Comparison of ENCODE assay signal across 11 cellular contexts in the genomic region with DNA sequence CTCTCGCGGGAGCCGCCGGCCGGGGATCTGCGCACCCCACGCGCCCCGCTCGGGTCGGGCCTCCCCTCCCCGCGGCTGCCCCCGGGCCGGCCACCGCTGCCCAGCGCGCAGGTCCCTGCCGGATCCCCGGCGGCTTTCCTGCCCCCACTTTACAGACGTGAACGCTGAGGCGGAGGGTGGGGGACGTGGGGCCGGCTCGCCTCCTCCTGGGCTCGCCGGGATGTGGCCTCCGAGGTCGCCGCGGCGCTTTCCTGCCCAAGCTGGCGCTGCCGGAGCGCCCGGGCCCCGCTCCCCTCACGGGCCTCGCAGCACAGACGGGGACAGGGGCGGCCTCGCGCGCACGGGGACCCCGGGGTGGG. TPM values are rescaled to one million over a fixed set of nuclear protein-coding genes. Genes with fewer than 3 reads are reported as not detected.
DNase-seq lines count a peak whose midpoint lies in the region; ATAC-seq, FAIRE-seq and TF ChIP-seq lines count a peak whose summit lies in the region.
"Had no signal": no experiment of that assay in that cellular context is flagged by ENCODE, and none has a peak within 500 bp of the region (broad histone marks: within the 10 kb centered on the region; RNA-seq: fewer than 3 reads in every experiment).

No MANE protein-coding gene starts in this region.

- H3K9me3 Mint-ChIP-seq in activated CD8-positive, alpha-beta memory T cell treated with anti-CD3 and anti-CD28 coated beads, Interleukin-2, amount 10 ng/mL, durations not matched to agents 7 days and 5 days (ENCODE audit: low read depth): no peaks in the 10 kb centered on the region
- no peaks in the 10 kb centered on the region for H3K9me3 Mint-ChIP-seq in nephron progenitor cell
- H3K9me3 Mint-ChIP-seq: stimulated activated naive CD8-positive, alpha-beta T cell treated with anti-CD3 and anti-CD28 coated beads, Interleukin-15, Interleukin-2, amounts not matched to agents 100 ng/mL and 50 ng/mL, for 24 hours had no signal

- TF ChIP-seq RAD21 in HepG2 (CRISPR knock-in tag; IDR thresholded peaks at IDR 0.05): no peak; the same call in 1 of the 2 replicates

- TF ChIP-seq EP300 in HepG2 (IDR thresholded peaks at IDR 0.05; ENCODE audit: low read depth in 2 of 2, low read length in 2 of 2) (no peak), HepG2 (CRISPR knock-in tag; IDR thresholded peaks at IDR 0.05; ENCODE audit: borderline replicate concordance) (no peak)

- H3K4me1 Mint-ChIP-seq in activated CD8-positive, alpha-beta memory T cell treated with anti-CD3 and anti-CD28 coated beads, Interleukin-2, amount 10 ng/mL, durations not matched to agents 7 days and 5 days: no peaks in the 10 kb centered on the region
- H3K4me1 Mint-ChIP-seq in nephron progenitor cell: peaks cover 60% of the 10 kb centered on the region

- no peaks in the 10 kb centered on the region for H3K36me3 Mint-ChIP-seq in activated CD8-positive, alpha-beta memory T cell treated with anti-CD3 and anti-CD28 coated beads, Interleukin-2, amount 10 ng/mL, durations not matched to agents 7 days and 5 days
- no peaks in the 10 kb centered on the region for H3K36me3 Mint-ChIP-seq in nephron progenitor cell (ENCODE audit: low read depth)

- H3K27ac ChIP-seq in colonic mucosa: no peak overlapping the region
- peak overlapping the region; percentile 26 for H3K27ac ChIP-seq in HepG2 (ENCODE audit: extremely low read length, insufficient read depth, low read length)
- no peak overlapping the region for H3K27ac ChIP-seq in thymus (ENCODE audit: low read depth)

- no peak for DNase-seq in activated CD8-positive, alpha-beta memory T cell treated with anti-CD3 and anti-CD28 coated beads, Interleukin-2, amount 10 ng/mL, durations not matched to agents 7 days and 5 days
- DNase-seq in activated CD8-positive, alpha-beta memory T cell treated with anti-CD3 and anti-CD28 coated beads, Interleukin-2, amount 50 U/mL, for 48 hours: no peak
- DNase-seq in colonic mucosa (peak; percentile 40), HepG2 (ENCODE audit: low spot score) (no peak), nephron progenitor cell (no peak), epidermal melanocyte (ENCODE audit: insufficient read length, low spot score) (no peak)
- DNase-seq: AML-193, NCI-H187 treated with DMSO at 0.1 percent for 48 hours had no signal

- POLR2A ChIA-PET in HepG2 (lab: Yijun Ruan, JAX): interaction anchor here (0.6 to 3.1 kb wide), 14 partner anchors 13 to 542 kb away, joined by 3 to 18 read pairs (median 4); partner anchors contain the start of genes RILP and RTN4RL1

- H3K4me2 ChIP-seq in HepG2 (ENCODE audit: low read depth, low read length): peak overlapping the region; percentile 77

- FAIRE-seq in HepG2 (lab: Jason Lieb, UNC): no peak

- intact Hi-C loops in colonic mucosa (cut with DNase I): no loop called here
- intact Hi-C loops in HepG2 (cut with micrococcal nuclease; ENCODE audit: unreplicated experiment): no loop called here

- CTCF ChIA-PET in activated CD8-positive, alpha-beta memory T cell treated with anti-CD3 and anti-CD28 coated beads, Interleukin-2, amount 10 ng/mL, durations not matched to agents 7 days and 5 days (lab: Charles Lee): no interaction called here
- CTCF ChIA-PET in HepG2 (lab: Yijun Ruan, JAX; ENCODE audit: low intra/inter-chr PET ratio, low total read pairs): no interaction called here

- no peak for TF ChIP-seq POLR2A in HepG2 (IDR thresholded peaks at IDR 0.05; ENCODE audit: insufficient read depth in 1 of 2, low read depth in 2 of 2, low read length in 2 of 2)

- H3K4me3 Mint-ChIP-seq in activated CD8-positive, alpha-beta memory T cell treated with anti-CD3 and anti-CD28 coated beads, Interleukin-2, amount 10 ng/mL, durations not matched to agents 7 days and 5 days: no peak overlapping the region
- no peak overlapping the region for H3K4me3 Mint-ChIP-seq in nephron progenitor cell
- H3K4me3 Mint-ChIP-seq: stimulated activated naive CD8-positive, alpha-beta T cell treated with anti-CD3 and anti-CD28 coated beads, Interleukin-15, Interleukin-2, amounts not matched to agents 100 ng/mL and 50 ng/mL, for 24 hours had no signal

- H3K9ac ChIP-seq in colonic mucosa (ENCODE audit: low read depth in 2 of 2, low read length in 2 of 2) (peak overlapping the region; percentile 12 to 73), HepG2 (ENCODE audit: insufficient read depth, low read depth, low read length) (peak overlapping the region; percentile 60)

- H3K27ac Mint-ChIP-seq in activated CD8-positive, alpha-beta memory T cell treated with anti-CD3 and anti-CD28 coated beads, Interleukin-2, amount 10 ng/mL, durations not matched to agents 7 days and 5 days: no peak overlapping the region
- no peak overlapping the region for H3K27ac Mint-ChIP-seq in nephron progenitor cell
- H3K27ac Mint-ChIP-seq: stimulated activated naive CD8-positive, alpha-beta T cell treated with anti-CD3 and anti-CD28 coated beads, Interleukin-15, Interleukin-2, amounts not matched to agents 100 ng/mL and 50 ng/mL, for 24 hours had no signal

- peaks cover 27% of the 10 kb centered on the region for H3K27me3 Mint-ChIP-seq in activated CD8-positive, alpha-beta memory T cell treated with anti-CD3 and anti-CD28 coated beads, Interleukin-2, amount 10 ng/mL, durations not matched to agents 7 days and 5 days
- H3K27me3 Mint-ChIP-seq in nephron progenitor cell (ENCODE audit: low read depth, poor library complexity): peaks cover 22% of the 10 kb centered on the region

- no TSS peak for BruUV-seq in HepG2 (replicated peaks; lab: Mats Ljungman, UMichigan)

- H3K9me3 ChIP-seq in colonic mucosa (no peaks in the 10 kb centered on the region), HepG2 (ENCODE audit: low read length) (no peaks in the 10 kb centered on the region), thymus (ENCODE audit: control insufficient read depth) (no peaks in the 10 kb centered on the region)

- no peaks in the 10 kb centered on the region for H4K20me1 ChIP-seq in HepG2 (ENCODE audit: insufficient read depth, low read length)

- no peak overlapping the region for H2AFZ ChIP-seq in HepG2 (ENCODE audit: low read length)

- H3K4me3 ChIP-seq in colonic mucosa: peak overlapping the region; percentile 41
- peak overlapping the region; percentile 38 to 66 (median 60); a peak in 5 of 6 replicates for H3K4me3 ChIP-seq in HepG2 (replicated peaks in 1 of 3; ENCODE audit: insufficient read depth in 1 of 3, low read depth in 2 of 3, low read length in 3 of 3)
- peak overlapping the region; percentile 26 for H3K4me3 ChIP-seq in thymus (ENCODE audit: low read length)

- H3K36me3 ChIP-seq in colonic mucosa (no peaks in the 10 kb centered on the region), HepG2 (replicated peaks in 1 of 2; ENCODE audit: control insufficient read depth in 1 of 2, insufficient read depth in 2 of 2, low read length in 2 of 2) (no peaks in the 10 kb centered on the region), thymus (ENCODE audit: control insufficient read depth, insufficient read depth) (no peaks in the 10 kb centered on the region)

- no peak for TF ChIP-seq CTCF in colonic mucosa (IDR thresholded peaks at IDR 0.05)
- TF ChIP-seq CTCF in HepG2 (CRISPR knock-in tag; IDR thresholded peaks at IDR 0.05): no peak
- TF ChIP-seq CTCF in nephron progenitor cell (IDR thresholded peaks at IDR 0.05): no peak

- in situ Hi-C loops in HepG2 (cut with HindIII; ENCODE audit: extremely low pct_ligation_motif_present, low pct_unique_long_range_greater_than_20kb): no loop called here

- ATAC-seq in activated CD8-positive, alpha-beta memory T cell treated with anti-CD3 and anti-CD28 coated beads, Interleukin-2, amount 10 ng/mL, durations not matched to agents 7 days and 5 days: peak; percentile 47
- peak; percentile 2; the same call in 2 of the 3 replicates for ATAC-seq in HepG2
- no peak for ATAC-seq in GM18868 (IDR thresholded peaks at IDR 0.05; ENCODE audit: unreplicated experiment)

- no CpG with 5 or more reads among the region's 48 CpGs for WGBS in HepG2 (ENCODE audit: low lambda C conversion rate)
- 7% methylated on average over 48 of the region's 48 CpGs for WGBS in thymus

- H3K79me2 ChIP-seq in HepG2 (ENCODE audit: insufficient read depth, low read length): no peaks in the 10 kb centered on the region

- no peaks in the 10 kb centered on the region for H3K27me3 ChIP-seq in colonic mucosa
- peaks cover 0 to 6% of the 10 kb centered on the region in 2 experiments; a peak in 2 of 5 replicates for H3K27me3 ChIP-seq in HepG2 (ENCODE audit: control insufficient read depth in 1 of 2, insufficient read depth in 2 of 2, low read length in 2 of 2)
- H3K27me3 ChIP-seq in thymus (ENCODE audit: control insufficient read depth, insufficient read depth): peaks cover 41% of the 10 kb centered on the region

- H3K4me1 ChIP-seq in colonic mucosa (peaks cover 16% of the 10 kb centered on the region), HepG2 (ENCODE audit: insufficient read depth, low read length) (peaks cover 52% of the 10 kb centered on the region), thymus (ENCODE audit: control insufficient read depth, insufficient read depth, low read length) (peaks cover 2% of the 10 kb centered on the region)

RNA-seq across cellular contexts. Expression of gene RTN4RL1, which starts 26.7 kb away (rescaled TPM):
- total RNA-seq in activated CD8-positive, alpha-beta memory T cell treated with anti-CD3 and anti-CD28 coated beads, Interleukin-2, amount 10 ng/mL, durations not matched to agents 7 days and 5 days: under 1 TPM; 0.09 to 0.45 TPM
- total RNA-seq in colonic mucosa (under 1 TPM; 0.32 to 0.37 TPM), HepG2 (2016; rRNA removed; fragmentation: Illumina TruSeq; extraction: Trizol) (not detected in 2 replicates)
- total RNA-seq in HepG2 (2016; cell fraction: cytosol; rRNA removed; fragmentation: Illumina TruSeq; extraction: Trizol; ENCODE audit: low read depth): not detected in 2 replicates
- total RNA-seq in HepG2 (2016; cell fraction: insoluble cytoplasmic fraction; rRNA removed; fragmentation: Illumina TruSeq; extraction: Trizol): not detected in 2 replicates
- total RNA-seq in HepG2 (2016; cell fraction: membrane; rRNA removed; fragmentation: Illumina TruSeq; extraction: Trizol): not detected in 2 replicates
- total RNA-seq in HepG2 (2016; cell fraction: nucleus; rRNA removed; fragmentation: Illumina TruSeq; extraction: Trizol): not detected in 2 replicates
- polyA plus RNA-seq in HepG2 (2011; rRNA removed) (0.01 TPM in 1 of 2 replicates, not detected in the other), thymus (0.68 TPM)
- polyA plus RNA-seq in HepG2 (2011; cell fraction: cytosol; rRNA removed): not detected in 2 replicates
- not detected in 2 replicates for polyA plus RNA-seq in HepG2 (2011; cell fraction: nucleus; rRNA removed)
- polyA plus RNA-seq in HepG2 (2012): not detected in 2 replicates
- polyA plus RNA-seq in HepG2 (2016; cell fraction: cytosol; fragmentation: Illumina TruSeq; extraction: Trizol; ENCODE audit: low read depth): not detected in 2 replicates
- polyA plus RNA-seq in HepG2 (2016; cell fraction: insoluble cytoplasmic fraction; fragmentation: Illumina TruSeq; extraction: Trizol; ENCODE audit: low read depth): not detected in 2 replicates
- polyA plus RNA-seq in HepG2 (2016; cell fraction: membrane; fragmentation: Illumina TruSeq; extraction: Trizol; ENCODE audit: low read depth): 0.05 TPM in 1 of 2 replicates, not detected in the other
- not detected in 2 replicates for polyA plus RNA-seq in HepG2 (2016; cell fraction: nucleus; fragmentation: Illumina TruSeq; extraction: Trizol; ENCODE audit: insufficient read depth, low read depth)
- 0.08 TPM in 1 of 2 replicates, not detected in the other for polyA minus RNA-seq in HepG2 (2011; rRNA and poly(A)+ RNA removed; ENCODE audit: low replicate concordance)
- polyA minus RNA-seq in HepG2 (2011; cell fraction: cytosol; rRNA and poly(A)+ RNA removed): not detected in 2 replicates
- polyA minus RNA-seq in HepG2 (2011; cell fraction: nucleus; rRNA and poly(A)+ RNA removed): not detected in 2 replicates

RNA-seq across cellular contexts. Expression of gene DPH1, which starts 31.5 kb away (rescaled TPM):
- 10 to 100 TPM; 29.2 to 37.5 TPM for total RNA-seq in activated CD8-positive, alpha-beta memory T cell treated with anti-CD3 and anti-CD28 coated beads, Interleukin-2, amount 10 ng/mL, durations not matched to agents 7 days and 5 days
- total RNA-seq in colonic mucosa (10 to 100 TPM; 22.7 to 34.4 TPM), HepG2 (2016; rRNA removed; fragmentation: Illumina TruSeq; extraction: Trizol) (14.5 and 25.3 TPM in 2 replicates)
- total RNA-seq in HepG2 (2016; cell fraction: cytosol; rRNA removed; fragmentation: Illumina TruSeq; extraction: Trizol; ENCODE audit: low read depth): 12.1 and 14.2 TPM in 2 replicates
- total RNA-seq in HepG2 (2016; cell fraction: insoluble cytoplasmic fraction; rRNA removed; fragmentation: Illumina TruSeq; extraction: Trizol): 12.8 and 22.5 TPM in 2 replicates
- 10.3 and 14.0 TPM in 2 replicates for total RNA-seq in HepG2 (2016; cell fraction: membrane; rRNA removed; fragmentation: Illumina TruSeq; extraction: Trizol)
- 16.5 and 22.6 TPM in 2 replicates for total RNA-seq in HepG2 (2016; cell fraction: nucleus; rRNA removed; fragmentation: Illumina TruSeq; extraction: Trizol)
- polyA plus RNA-seq in HepG2 (2011; rRNA removed) (42.8 and 49.5 TPM in 2 replicates), thymus (26.4 TPM)
- 18.9 and 24.7 TPM in 2 replicates for polyA plus RNA-seq in HepG2 (2011; cell fraction: cytosol; rRNA removed)
- 184 and 197 TPM in 2 replicates for polyA plus RNA-seq in HepG2 (2011; cell fraction: nucleus; rRNA removed)
- polyA plus RNA-seq in HepG2 (2012): 22.1 and 23.1 TPM in 2 replicates
- polyA plus RNA-seq in HepG2 (2016; cell fraction: cytosol; fragmentation: Illumina TruSeq; extraction: Trizol; ENCODE audit: low read depth): 2.9 and 3.9 TPM in 2 replicates
- 12.2 and 15.0 TPM in 2 replicates for polyA plus RNA-seq in HepG2 (2016; cell fraction: insoluble cytoplasmic fraction; fragmentation: Illumina TruSeq; extraction: Trizol; ENCODE audit: low read depth)
- 3.9 and 4.7 TPM in 2 replicates for polyA plus RNA-seq in HepG2 (2016; cell fraction: membrane; fragmentation: Illumina TruSeq; extraction: Trizol; ENCODE audit: low read depth)
- 54.3 and 66.6 TPM in 2 replicates for polyA plus RNA-seq in HepG2 (2016; cell fraction: nucleus; fragmentation: Illumina TruSeq; extraction: Trizol; ENCODE audit: insufficient read depth, low read depth)
- polyA minus RNA-seq in HepG2 (2011; rRNA and poly(A)+ RNA removed; ENCODE audit: low replicate concordance): 82.1 and 106 TPM in 2 replicates
- polyA minus RNA-seq in HepG2 (2011; cell fraction: cytosol; rRNA and poly(A)+ RNA removed): 15.1 and 19.0 TPM in 2 replicates
- 33.1 and 46.4 TPM in 2 replicates for polyA minus RNA-seq in HepG2 (2011; cell fraction: nucleus; rRNA and poly(A)+ RNA removed)

RNA-seq across cellular contexts. Expression of gene OVCA2, which starts 43.4 kb away (rescaled TPM):
- 10 to 100 TPM; 31.7 to 42.2 TPM for total RNA-seq in activated CD8-positive, alpha-beta memory T cell treated with anti-CD3 and anti-CD28 coated beads, Interleukin-2, amount 10 ng/mL, durations not matched to agents 7 days and 5 days
- total RNA-seq in colonic mucosa: 10 to 100 TPM; 41.0 to 49.8 TPM
- total RNA-seq in HepG2 (2016; rRNA removed; fragmentation: Illumina TruSeq; extraction: Trizol): 28.2 and 28.5 TPM in 2 replicates
- total RNA-seq in HepG2 (2016; cell fraction: cytosol; rRNA removed; fragmentation: Illumina TruSeq; extraction: Trizol; ENCODE audit: low read depth): 14.6 and 20.0 TPM in 2 replicates
- 30.5 and 31.5 TPM in 2 replicates for total RNA-seq in HepG2 (2016; cell fraction: insoluble cytoplasmic fraction; rRNA removed; fragmentation: Illumina TruSeq; extraction: Trizol)
- 29.3 and 32.1 TPM in 2 replicates for total RNA-seq in HepG2 (2016; cell fraction: membrane; rRNA removed; fragmentation: Illumina TruSeq; extraction: Trizol)
- 13.5 and 15.0 TPM in 2 replicates for total RNA-seq in HepG2 (2016; cell fraction: nucleus; rRNA removed; fragmentation: Illumina TruSeq; extraction: Trizol)
- 23.7 and 30.7 TPM in 2 replicates for polyA plus RNA-seq in HepG2 (2011; rRNA removed)
- 28.7 and 32.0 TPM in 2 replicates for polyA plus RNA-seq in HepG2 (2011; cell fraction: cytosol; rRNA removed)
- polyA plus RNA-seq in HepG2 (2011; cell fraction: nucleus; rRNA removed): 12.2 and 17.3 TPM in 2 replicates
- polyA plus RNA-seq in HepG2 (2012): 7.1 and 10.8 TPM in 2 replicates
- polyA plus RNA-seq in HepG2 (2016; cell fraction: cytosol; fragmentation: Illumina TruSeq; extraction: Trizol; ENCODE audit: low read depth): 21.4 and 25.7 TPM in 2 replicates
- polyA plus RNA-seq in HepG2 (2016; cell fraction: insoluble cytoplasmic fraction; fragmentation: Illumina TruSeq; extraction: Trizol; ENCODE audit: low read depth): 30.2 and 32.2 TPM in 2 replicates
- 25.8 and 29.0 TPM in 2 replicates for polyA plus RNA-seq in HepG2 (2016; cell fraction: membrane; fragmentation: Illumina TruSeq; extraction: Trizol; ENCODE audit: low read depth)
- polyA plus RNA-seq in HepG2 (2016; cell fraction: nucleus; fragmentation: Illumina TruSeq; extraction: Trizol; ENCODE audit: insufficient read depth, low read depth): 19.9 and 28.4 TPM in 2 replicates
- polyA minus RNA-seq in HepG2 (2011; rRNA and poly(A)+ RNA removed; ENCODE audit: low replicate concordance): 18.1 and 38.8 TPM in 2 replicates
- 2.6 and 5.9 TPM in 2 replicates for polyA minus RNA-seq in HepG2 (2011; cell fraction: cytosol; rRNA and poly(A)+ RNA removed)
- 1.7 TPM in 1 of 2 replicates, not detected in the other for polyA minus RNA-seq in HepG2 (2011; cell fraction: nucleus; rRNA and poly(A)+ RNA removed)
- polyA plus RNA-seq in thymus: 81.8 TPM

RNA-seq across cellular contexts. Expression of gene HIC1, which starts 56.5 kb away (rescaled TPM):
- 100 to 1,000 TPM in 1 of 2 experiments, 10 to 100 TPM in 1; 88.5 to 122 TPM for total RNA-seq in activated CD8-positive, alpha-beta memory T cell treated with anti-CD3 and anti-CD28 coated beads, Interleukin-2, amount 10 ng/mL, durations not matched to agents 7 days and 5 days
- total RNA-seq in colonic mucosa (10 to 100 TPM in 1 of 2 donors, 1 to 10 TPM in 1; 7.0 to 11.2 TPM), HepG2 (2016; rRNA removed; fragmentation: Illumina TruSeq; extraction: Trizol) (0.31 TPM in 1 of 2 replicates, not detected in the other)
- total RNA-seq in HepG2 (2016; cell fraction: cytosol; rRNA removed; fragmentation: Illumina TruSeq; extraction: Trizol; ENCODE audit: low read depth): not detected in 2 replicates
- total RNA-seq in HepG2 (2016; cell fraction: insoluble cytoplasmic fraction; rRNA removed; fragmentation: Illumina TruSeq; extraction: Trizol): 0.12 and 0.26 TPM in 2 replicates
- total RNA-seq in HepG2 (2016; cell fraction: membrane; rRNA removed; fragmentation: Illumina TruSeq; extraction: Trizol): 0.06 and 0.07 TPM in 2 replicates
- total RNA-seq in HepG2 (2016; cell fraction: nucleus; rRNA removed; fragmentation: Illumina TruSeq; extraction: Trizol): not detected in 2 replicates
- polyA plus RNA-seq in HepG2 (2011; rRNA removed) (0.04 and 0.10 TPM in 2 replicates), thymus (4.2 TPM)
- polyA plus RNA-seq in HepG2 (2011; cell fraction: cytosol; rRNA removed): 0.09 and 0.12 TPM in 2 replicates
- 1.1 and 1.2 TPM in 2 replicates for polyA plus RNA-seq in HepG2 (2011; cell fraction: nucleus; rRNA removed)
- polyA plus RNA-seq in HepG2 (2012): 0.23 and 0.39 TPM in 2 replicates
- polyA plus RNA-seq in HepG2 (2016; cell fraction: cytosol; fragmentation: Illumina TruSeq; extraction: Trizol; ENCODE audit: low read depth): not detected in 2 replicates
- 0.08 TPM in 1 of 2 replicates, not detected in the other for polyA plus RNA-seq in HepG2 (2016; cell fraction: insoluble cytoplasmic fraction; fragmentation: Illumina TruSeq; extraction: Trizol; ENCODE audit: low read depth)
- 0.06 and 0.09 TPM in 2 replicates for polyA plus RNA-seq in HepG2 (2016; cell fraction: membrane; fragmentation: Illumina TruSeq; extraction: Trizol; ENCODE audit: low read depth)
- 0.84 TPM in 1 of 2 replicates, not detected in the other for polyA plus RNA-seq in HepG2 (2016; cell fraction: nucleus; fragmentation: Illumina TruSeq; extraction: Trizol; ENCODE audit: insufficient read depth, low read depth)
- 0.12 and 0.56 TPM in 2 replicates for polyA minus RNA-seq in HepG2 (2011; rRNA and poly(A)+ RNA removed; ENCODE audit: low replicate concordance)
- polyA minus RNA-seq in HepG2 (2011; cell fraction: cytosol; rRNA and poly(A)+ RNA removed): not detected in 2 replicates
- 0.12 and 0.13 TPM in 2 replicates for polyA minus RNA-seq in HepG2 (2011; cell fraction: nucleus; rRNA and poly(A)+ RNA removed)
